ENCODE assay signal across 11 cellular contexts in the genomic region with DNA sequence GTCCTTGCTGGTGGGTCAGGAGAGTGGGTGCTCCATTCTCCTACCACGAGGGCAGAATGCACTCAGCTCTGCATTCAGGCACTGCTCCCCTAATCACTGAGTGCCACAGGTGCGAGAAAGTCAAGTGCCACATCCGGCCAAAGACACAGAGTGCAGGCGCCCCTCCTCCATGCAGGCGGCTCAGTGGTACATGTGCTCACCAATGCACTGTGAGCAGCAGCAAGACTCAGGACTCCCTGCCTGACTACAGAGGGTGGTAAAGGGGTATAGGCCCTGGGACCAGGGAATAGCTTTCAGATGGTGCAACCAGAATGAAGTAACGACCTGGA. TPM values are rescaled to one million over a fixed set of nuclear protein-coding genes. Genes with fewer than 3 reads are reported as not detected.
DNase-seq lines count a peak whose midpoint lies in the region; ATAC-seq and TF ChIP-seq lines count a peak whose summit lies in the region.
"Had no signal": no experiment of that assay in that cellular context is flagged by ENCODE, and none has a peak within 500 bp of the region (broad histone marks: within the 10 kb centered on the region; RNA-seq: fewer than 3 reads in every experiment).

No MANE protein-coding gene starts in this region.

- peaks cover 5% of the 10 kb centered on the region for H3K36me3 Mint-ChIP-seq in activated naive CD8-positive, alpha-beta T cell treated with anti-CD3 and anti-CD28 coated beads for 36 hours

- no peaks in the 10 kb centered on the region for H4K20me1 ChIP-seq in DOHH2 (ENCODE audit: control insufficient read depth, insufficient read depth, low read depth, low read length)

- H3K27ac ChIP-seq in DOHH2 (ENCODE audit: low read depth, low read length) = no peak overlapping the region

- H3K9me3 Mint-ChIP-seq in activated naive CD8-positive, alpha-beta T cell treated with anti-CD3 and anti-CD28 coated beads for 36 hours = no peaks in the 10 kb centered on the region

- peak overlapping the region; percentile 56 for H3K4me3 Mint-ChIP-seq in activated naive CD8-positive, alpha-beta T cell treated with anti-CD3 and anti-CD28 coated beads for 36 hours

- 0 out of 2 replicates have a peak overlapping the region, but pooled peaks have one; percentile 2 for H3K4me3 ChIP-seq in DOHH2 (ENCODE audit: low read length)
- H3K4me3 ChIP-seq: lung had no signal

- H3K27ac Mint-ChIP-seq in activated naive CD8-positive, alpha-beta T cell treated with anti-CD3 and anti-CD28 coated beads for 36 hours = peak overlapping the region; percentile 78

- H3K27me3 ChIP-seq in DOHH2 (ENCODE audit: control insufficient read depth, low read length) = no peaks in the 10 kb centered on the region

- no peaks in the 10 kb centered on the region for H3K9me3 ChIP-seq in DOHH2 (ENCODE audit: control insufficient read depth, insufficient read depth, low read length)

- in situ Hi-C loops in GM13976 (cut with MboI; ENCODE audit: low sequenced_read_pairs, unreplicated experiment) = no loop called here

- H3K4me1 Mint-ChIP-seq in activated naive CD8-positive, alpha-beta T cell treated with anti-CD3 and anti-CD28 coated beads for 36 hours = peaks cover 14% of the 10 kb centered on the region

- no peaks in the 10 kb centered on the region; the same call in 1 of the 2 replicates for H3K36me3 ChIP-seq in DOHH2 (ENCODE audit: control insufficient read depth, low read length)

- no peak for ATAC-seq in HG03469 (IDR thresholded peaks at IDR 0.05; ENCODE audit: unreplicated experiment)

- H3K4me1 ChIP-seq in DOHH2 (ENCODE audit: control insufficient read depth, low read length) = peaks cover 20% of the 10 kb centered on the region

- peak; percentile 23 for DNase-seq in activated CD4-positive, alpha-beta T cell treated with anti-CD3 and anti-CD28 coated beads, Interleukin-2, amount 50 U/mL, for 1 hour
- peak; percentile 68 for DNase-seq in activated naive CD8-positive, alpha-beta T cell treated with anti-CD3 and anti-CD28 coated beads for 36 hours
- DNase-seq in stimulated activated CD4-positive, alpha-beta T cell treated with anti-CD3 and anti-CD28 coated beads, TNF-alpha, amount 100 ng/mL, for 48 hours (ENCODE audit: low read depth in 3 of 3) = peak in 2 of 3 donors; percentile 26 to 32
- DNase-seq in SHP77 treated with DMSO at 0.1 percent for 48 hours (lab: John Stamatoyannopoulos, UW) (no peak), GM13976 (ENCODE audit: low spot score) (no peak), hepatic stellate cell (ENCODE audit: low spot score) (no peak)
- DNase-seq: NCI-H748 treated with DMSO at 0.1 percent for 48 hours, retina had no signal

- no peaks in the 10 kb centered on the region for H3F3A ChIP-seq in DOHH2 (ENCODE audit: control insufficient read depth, insufficient read depth)

- H3K4me2 ChIP-seq in DOHH2 (ENCODE audit: low read length) = peak overlapping the region; percentile 35

- no peak for TF ChIP-seq CTCF in DOHH2 (IDR thresholded peaks at IDR 0.05; ENCODE audit: low read depth, low read length, poor library complexity, severe bottlenecking)
- TF ChIP-seq CTCF in GM13976 (IDR thresholded peaks at IDR 0.05; ENCODE audit: borderline replicate concordance, control extremely low read depth, extremely low read depth, insufficient read depth, missing control alignments) = no peak

- no peaks in the 10 kb centered on the region for H3K79me2 ChIP-seq in DOHH2 (ENCODE audit: control insufficient read depth, low read length)

- H3K27me3 Mint-ChIP-seq in activated naive CD8-positive, alpha-beta T cell treated with anti-CD3 and anti-CD28 coated beads for 36 hours = no peaks in the 10 kb centered on the region

- no peaks in the 10 kb centered on the region for H3K9me2 ChIP-seq in DOHH2 (replicated peaks; ENCODE audit: control insufficient read depth, low read length)

RNA-seq across cellular contexts. Expression of a gene that starts 32.9 kb away (rescaled TPM):
- total RNA-seq in activated naive CD8-positive, alpha-beta T cell treated with anti-CD3 and anti-CD28 coated beads for 36 hours = 1 to 10 TPM; 8.0 to 8.9 TPM

RNA-seq across cellular contexts. Expression of a gene that starts 33.3 kb away (rescaled TPM):
- 10 to 100 TPM; 57.8 to 65.0 TPM for total RNA-seq in activated naive CD8-positive, alpha-beta T cell treated with anti-CD3 and anti-CD28 coated beads for 36 hours

Comparison
In these comparisons a context has a peak if more than half of its experiments do, and no peak if none do; other contexts are left out.
1. DNase-seq: peak in activated CD4-positive, alpha-beta T cell treated with anti-CD3 and anti-CD28 coated beads, Interleukin-2, amount 50 U/mL, for 1 hour (single experiment), activated naive CD8-positive, alpha-beta T cell treated with anti-CD3 and anti-CD28 coated beads for 36 hours (single experiment) and stimulated activated CD4-positive, alpha-beta T cell treated with anti-CD3 and anti-CD28 coated beads, TNF-alpha, amount 100 ng/mL, for 48 hours (2 of 3); none in SHP77 treated with DMSO at 0.1 percent for 48 hours (single experiment), GM13976 (single experiment) and hepatic stellate cell (single experiment).